Comparison of ENCODE assay signal across 1 cellular context in genomic region chr4:176435891-176436499, GRCh38.
TF ChIP-seq lines count a peak whose summit lies in the region.

No MANE protein-coding gene starts in this region.

TF ChIP-seq in IMR-90, 13 proteins besides CTCF, POLR2A, EP300 and RAD21:
- TF ChIP-seq CEBPB (IDR thresholded peaks at IDR 0.05; ENCODE audit: low read depth, low read length), result no peak
- no peak for TF ChIP-seq MAFK (IDR thresholded peaks at IDR 0.05; ENCODE audit: low read depth, low read length)
